ENCODE assay signal across 19 cellular contexts in the genomic region with DNA sequence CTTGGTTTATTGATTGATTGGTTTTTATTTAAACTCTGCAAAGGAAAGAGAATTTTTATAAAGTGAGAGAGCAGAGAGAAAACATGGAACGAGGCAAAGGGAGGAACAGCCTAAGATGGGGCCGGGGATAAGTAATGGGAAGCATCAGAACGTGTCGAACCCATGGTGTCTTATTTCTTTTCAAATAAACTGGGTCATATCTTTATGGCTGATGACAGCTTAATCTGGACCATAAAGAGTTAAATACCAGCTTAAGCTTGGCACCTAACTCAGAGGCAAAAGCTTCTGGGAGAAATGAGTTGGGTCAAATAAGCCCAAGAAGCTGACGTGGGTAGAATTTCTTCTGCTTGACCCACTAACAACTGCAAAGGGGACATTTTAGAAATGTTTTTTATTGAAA. TPM values are rescaled to one million over a fixed set of nuclear protein-coding genes. Genes with fewer than 3 reads are reported as not detected.
"Had no signal": no experiment of that assay in that cellular context is flagged by ENCODE, and none has a peak within 500 bp of the region (broad histone marks: within the 10 kb centered on the region; RNA-seq: fewer than 3 reads in every experiment).

No MANE protein-coding gene starts in this region.

- H3K27ac ChIP-seq: breast epithelium, foreskin keratinocyte had no signal

- H3K4me1 ChIP-seq: breast epithelium, foreskin keratinocyte had no signal

- H3K27ac Mint-ChIP-seq: activated naive CD8-positive, alpha-beta T cell treated with anti-CD3 and anti-CD28 coated beads, Interleukin-2, amount 50 U/mL, for 24 hours; dendritic cell treated with granulocyte-macrophage colony-stimulating factor and Interleukin-4, amounts not matched to agents 40 ng/mL and 50 ng/mL, for 4 days; stimulated activated memory B cell treated with anti-CD40 and anti-IgM and Interleukin-4, amounts not matched to agents 10 μg/mL and 1 μg/mL and 100 μg/mL, for 72 hours had no signal

- H3K4me3 Mint-ChIP-seq: activated naive CD8-positive, alpha-beta T cell treated with anti-CD3 and anti-CD28 coated beads, Interleukin-2, amount 50 U/mL, for 24 hours; dendritic cell treated with granulocyte-macrophage colony-stimulating factor and Interleukin-4, amounts not matched to agents 40 ng/mL and 50 ng/mL, for 4 days; stimulated activated memory B cell treated with anti-CD40 and anti-IgM and Interleukin-4, amounts not matched to agents 10 μg/mL and 1 μg/mL and 100 μg/mL, for 72 hours had no signal

- H3K9me3 ChIP-seq: breast epithelium, SK-N-SH had no signal

- DNase-seq: activated CD4-positive, alpha-beta T cell treated with anti-CD3 and anti-CD28 coated beads for 4 hours; activated effector memory CD4-positive, alpha-beta T cell treated with Interleukin-2 at 50 U/mL for 16 hours; activated naive CD8-positive, alpha-beta T cell treated with anti-CD3 and anti-CD28 coated beads, Interleukin-2, amount 50 U/mL, for 24 hours; activated T-cell treated with anti-CD3 and anti-CD28 coated beads for 4 hours; aorta; cerebellar nuclear complex; effector memory CD4-positive, alpha-beta T cell; foreskin keratinocyte; kidney glomerular epithelial cell; mesenchymal stem cell; SK-N-SH; T-helper 1 cell had no signal

- H3K4me3 ChIP-seq: breast epithelium had no signal

- H3K27me3 Mint-ChIP-seq: activated naive CD8-positive, alpha-beta T cell treated with anti-CD3 and anti-CD28 coated beads, Interleukin-2, amount 50 U/mL, for 24 hours; dendritic cell treated with granulocyte-macrophage colony-stimulating factor and Interleukin-4, amounts not matched to agents 40 ng/mL and 50 ng/mL, for 4 days; stimulated activated memory B cell treated with anti-CD40 and anti-IgM and Interleukin-4, amounts not matched to agents 10 μg/mL and 1 μg/mL and 100 μg/mL, for 72 hours had no signal

- H3K36me3 ChIP-seq: breast epithelium had no signal

- H3K27me3 ChIP-seq: breast epithelium, foreskin keratinocyte had no signal

- H3K9me3 Mint-ChIP-seq: activated naive CD8-positive, alpha-beta T cell treated with anti-CD3 and anti-CD28 coated beads, Interleukin-2, amount 50 U/mL, for 24 hours; dendritic cell treated with granulocyte-macrophage colony-stimulating factor and Interleukin-4, amounts not matched to agents 40 ng/mL and 50 ng/mL, for 4 days; stimulated activated memory B cell treated with anti-CD40 and anti-IgM and Interleukin-4, amounts not matched to agents 10 μg/mL and 1 μg/mL and 100 μg/mL, for 72 hours had no signal

- ATAC-seq: activated naive CD8-positive, alpha-beta T cell treated with anti-CD3 and anti-CD28 coated beads, Interleukin-2, amount 50 U/mL, for 24 hours; foreskin keratinocyte; stimulated activated memory B cell treated with anti-CD40 and anti-IgM and Interleukin-4, amounts not matched to agents 10 μg/mL and 1 μg/mL and 100 μg/mL, for 72 hours had no signal

RNA-seq across cellular contexts. Expression of a gene that starts 20.0 kb away (rescaled TPM):
- total RNA-seq: aorta, breast epithelium, foreskin keratinocyte, liver, myocyte, renal cortical epithelial cell, ureter had no signal
- polyA plus RNA-seq: aorta, foreskin keratinocyte, liver, SK-N-SH had no signal
